ENCODE assay signal across 28 cellular contexts in the genomic region with DNA sequence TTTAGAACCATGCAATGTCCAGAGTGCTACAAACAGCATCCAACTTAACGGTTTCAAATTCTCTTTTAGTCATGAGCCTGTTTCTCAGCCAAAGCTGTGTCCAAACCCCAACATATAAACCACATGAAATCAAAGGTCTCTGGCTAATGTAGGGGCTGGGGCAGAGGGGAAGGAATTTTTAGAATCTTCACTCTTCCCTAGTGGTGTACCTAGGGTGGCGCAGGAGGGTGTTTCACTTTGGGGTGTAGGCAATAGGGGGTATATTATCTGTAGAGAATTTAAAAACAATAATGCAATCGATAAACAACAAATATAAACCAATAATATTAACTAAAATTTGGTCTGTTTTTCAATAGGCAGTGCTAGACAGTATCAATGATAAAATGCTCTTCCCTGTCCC.
"Had no signal": no experiment of that assay in that cellular context is flagged by ENCODE, and none has a peak within 500 bp of the region (broad histone marks: within the 10 kb centered on the region; RNA-seq: fewer than 3 reads in every experiment).

No MANE protein-coding gene starts in this region.

- H3K4me1 ChIP-seq: stomach, suprapubic skin, testis, thyroid gland, tibial nerve, transverse colon, upper lobe of left lung, upper lobe of right lung, uterus, vagina had no signal

- H3K9me3 ChIP-seq: stomach, suprapubic skin, testis, thoracic aorta, thyroid gland, tibial artery, tibial nerve, transverse colon, upper lobe of left lung, upper lobe of right lung, uterus, vagina had no signal

- H3K27me3 ChIP-seq: stomach, suprapubic skin, testis, thyroid gland, tibial artery, tibial nerve, transverse colon, upper lobe of left lung, upper lobe of right lung, uterus, vagina had no signal

- ATAC-seq: stimulated activated effector memory CD8-positive, alpha-beta T cell treated with anti-CD3 and anti-CD28 coated beads, Interleukin-12 subunit alpha, Interleukin-12 subunit beta, amount 100 ng/mL, for 72 hours; stimulated activated memory B cell treated with anti-CD40 and anti-IgM and Interleukin-4, amounts not matched to agents 10 μg/mL and 1 μg/mL and 100 μg/mL, for 72 hours; stimulated activated naive B cell treated with anti-CD40 and anti-IgM and Interleukin-4, amounts not matched to agents 10 μg/mL and 1 μg/mL and 100 μg/mL, for 72 hours; stimulated activated naive CD8-positive, alpha-beta T cell treated with anti-CD3 and anti-CD28 coated beads, Interleukin-15, amount 100 ng/mL, for 72 hours; stimulated activated naive CD8-positive, alpha-beta T cell treated with anti-CD3 and anti-CD28 coated beads, Interleukin-15, Interleukin-2, amounts not matched to agents 100 U/mL and 50 U/mL, for 24 hours; upper lobe of right lung had no signal

- H3K9me3 Mint-ChIP-seq: type B pancreatic cell had no signal

- H3K36me3 Mint-ChIP-seq: stimulated activated effector memory CD8-positive, alpha-beta T cell treated with anti-CD3 and anti-CD28 coated beads, Interleukin-12 subunit alpha, Interleukin-12 subunit beta, amount 100 ng/mL, for 72 hours; stimulated activated memory B cell treated with anti-CD40 and anti-IgM and Interleukin-4, amounts not matched to agents 10 μg/mL and 1 μg/mL and 100 μg/mL, for 72 hours; stimulated activated naive B cell treated with anti-CD40 and anti-IgM and Interleukin-4, amounts not matched to agents 10 μg/mL and 1 μg/mL and 100 μg/mL, for 72 hours; type B pancreatic cell had no signal

- DNase-seq: stimulated activated CD4-positive, alpha-beta T cell treated with anti-CD3 and anti-CD28 coated beads, Interleukin-2, amount 100 ng/mL, for 48 hours; stimulated activated CD4-positive, alpha-beta T cell treated with anti-CD3 and anti-CD28 coated beads, Interleukin-4, amount 100 ng/mL, for 1 hour; stimulated activated CD4-positive, alpha-beta T cell treated with anti-CD3 and anti-CD28 coated beads, Interleukin-4, amount 100 ng/mL, for 24 hours; stimulated activated CD4-positive, alpha-beta T cell treated with anti-CD3 and anti-CD28 coated beads, Interleukin-4, amount 100 ng/mL, for 4 hours; stimulated activated CD8-positive, alpha-beta memory T cell treated with anti-CD3 and anti-CD28 coated beads, Interleukin-4, amount 100 ng/mL, for 48 hours; stimulated activated naive B cell treated with anti-CD40 and anti-IgM and Interleukin-4, amounts not matched to agents 10 μg/mL and 1 μg/mL and 100 μg/mL, for 72 hours; stimulated activated naive CD4-positive, alpha-beta T cell; stimulated activated naive CD4-positive, alpha-beta T cell treated with Interleukin-2 at 50 U/mL for 16 hours; stimulated activated naive CD8-positive, alpha-beta T cell treated with anti-CD3 and anti-CD28 coated beads, Interleukin-15, amount 100 ng/mL, for 72 hours; stimulated activated naive CD8-positive, alpha-beta T cell treated with anti-CD3 and anti-CD28 coated beads, Interleukin-15, Interleukin-2, amounts not matched to agents 100 U/mL and 50 U/mL, for 24 hours; stomach; substantia nigra; testis; thyroid gland; tibial artery; transverse colon; trophoblast cell; upper lobe of left lung; upper lobe of right lung; uterus had no signal

- H3K27ac ChIP-seq: stomach, suprapubic skin, testis, thoracic aorta, thyroid gland, tibial artery, tibial nerve, transverse colon, upper lobe of left lung, upper lobe of right lung, uterus, vagina had no signal

- H3K36me3 ChIP-seq: stomach, suprapubic skin, thoracic aorta, thyroid gland, tibial artery, tibial nerve, transverse colon, upper lobe of left lung, upper lobe of right lung, uterus, vagina had no signal

- H3K4me3 ChIP-seq: stomach, suprapubic skin, testis, thoracic aorta, thyroid gland, tibial artery, tibial nerve, transverse colon, upper lobe of left lung, upper lobe of right lung, uterus, vagina had no signal

- H3K4me1 Mint-ChIP-seq: stimulated activated effector memory CD8-positive, alpha-beta T cell treated with anti-CD3 and anti-CD28 coated beads, Interleukin-12 subunit alpha, Interleukin-12 subunit beta, amount 100 ng/mL, for 72 hours; stimulated activated memory B cell treated with anti-CD40 and anti-IgM and Interleukin-4, amounts not matched to agents 10 μg/mL and 1 μg/mL and 100 μg/mL, for 72 hours; stimulated activated naive B cell treated with anti-CD40 and anti-IgM and Interleukin-4, amounts not matched to agents 10 μg/mL and 1 μg/mL and 100 μg/mL, for 72 hours; stimulated activated naive CD8-positive, alpha-beta T cell treated with anti-CD3 and anti-CD28 coated beads, Interleukin-15, amount 100 ng/mL, for 72 hours had no signal

- H3K4me3 Mint-ChIP-seq: stimulated activated effector memory CD8-positive, alpha-beta T cell treated with anti-CD3 and anti-CD28 coated beads, Interleukin-12 subunit alpha, Interleukin-12 subunit beta, amount 100 ng/mL, for 72 hours; stimulated activated memory B cell treated with anti-CD40 and anti-IgM and Interleukin-4, amounts not matched to agents 10 μg/mL and 1 μg/mL and 100 μg/mL, for 72 hours; stimulated activated naive B cell treated with anti-CD40 and anti-IgM and Interleukin-4, amounts not matched to agents 10 μg/mL and 1 μg/mL and 100 μg/mL, for 72 hours; stimulated activated naive CD8-positive, alpha-beta T cell treated with anti-CD3 and anti-CD28 coated beads, Interleukin-15, amount 100 ng/mL, for 72 hours; stimulated activated naive CD8-positive, alpha-beta T cell treated with anti-CD3 and anti-CD28 coated beads, Interleukin-15, Interleukin-2, amounts not matched to agents 100 ng/mL and 50 ng/mL, for 24 hours; type B pancreatic cell had no signal

- H3K27ac Mint-ChIP-seq: stimulated activated effector memory CD8-positive, alpha-beta T cell treated with anti-CD3 and anti-CD28 coated beads, Interleukin-12 subunit alpha, Interleukin-12 subunit beta, amount 100 ng/mL, for 72 hours; stimulated activated memory B cell treated with anti-CD40 and anti-IgM and Interleukin-4, amounts not matched to agents 10 μg/mL and 1 μg/mL and 100 μg/mL, for 72 hours; stimulated activated naive B cell treated with anti-CD40 and anti-IgM and Interleukin-4, amounts not matched to agents 10 μg/mL and 1 μg/mL and 100 μg/mL, for 72 hours; stimulated activated naive CD8-positive, alpha-beta T cell treated with anti-CD3 and anti-CD28 coated beads, Interleukin-15, Interleukin-2, amounts not matched to agents 100 ng/mL and 50 ng/mL, for 24 hours; type B pancreatic cell had no signal
